8 cellular contexts compared by ENCODE assay signal in the genomic region with DNA sequence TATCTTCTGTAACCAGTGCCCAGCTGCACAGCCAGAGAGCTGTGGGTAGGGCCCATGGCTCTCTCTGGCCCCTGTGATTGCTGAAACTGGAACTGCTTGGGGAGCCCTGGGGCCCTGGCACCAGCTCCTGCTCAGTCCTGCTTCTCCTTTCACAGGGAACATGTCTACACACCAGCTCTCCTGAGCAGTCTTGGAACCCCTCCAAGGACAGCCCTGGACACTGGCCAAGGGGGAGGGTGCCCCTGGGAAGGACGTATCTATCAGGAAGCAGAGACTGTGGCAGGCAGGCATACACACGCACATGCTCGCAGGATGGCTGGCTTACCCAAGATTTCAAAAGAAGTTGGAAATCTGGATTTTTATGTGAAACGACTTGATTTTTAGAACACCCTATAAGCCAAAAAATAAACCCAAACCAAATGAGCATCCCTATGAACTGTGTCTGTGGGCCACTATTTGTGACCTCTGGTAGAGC. TPM values are rescaled to one million over a fixed set of nuclear protein-coding genes. Genes with fewer than 3 reads are reported as not detected.
DNase-seq lines count a peak whose midpoint lies in the region; ATAC-seq, FAIRE-seq and TF ChIP-seq lines count a peak whose summit lies in the region.

No MANE protein-coding gene starts in this region.

- H3K27me3 ChIP-seq in Peyer's patch (no peaks in the 10 kb centered on the region), mammary epithelial cell (ENCODE audit: insufficient read depth, low read length) (no peaks in the 10 kb centered on the region)

- ATAC-seq in stimulated activated memory B cell treated with anti-CD40 and anti-IgM and Interleukin-4, amounts not matched to agents 10 μg/mL and 1 μg/mL and 100 μg/mL, for 72 hours, result no peak
- ATAC-seq in HG03439 (IDR thresholded peaks at IDR 0.05; ENCODE audit: unreplicated experiment) (no peak), HG02571 (IDR thresholded peaks at IDR 0.05; ENCODE audit: unreplicated experiment) (no peak)

- TF ChIP-seq CTCF in Peyer's patch (IDR thresholded peaks at IDR 0.05) (no peak), mammary epithelial cell (conservative IDR thresholded peaks at IDR 0.05 in 1 of 2, IDR thresholded peaks at IDR 0.05 in 1 of 2; ENCODE audit: extremely low read depth in 1 of 2, insufficient read depth in 1 of 2, low read depth in 1 of 2, low read length in 2 of 2) (no peak), kidney (IDR thresholded peaks at IDR 0.05; ENCODE audit: borderline replicate concordance, extremely low read depth, insufficient read depth) (no peak)

- in situ Hi-C loops in Caki2 (cut with HindIII; ENCODE audit: low pct_unique_long_range_greater_than_20kb, low sequenced_read_pairs), result no loop called here
- in situ Hi-C loops in mammary epithelial cell (cut with MboI; ENCODE audit: low sequenced_read_pairs in 2 of 2), result loop anchor here (10.0 to 25.0 kb wide), 2 partner anchors 181 to 323 kb away; no protein-coding TSS in a partner anchor

- peak; percentile 88 for DNase-seq in Caki2 (ENCODE audit: low read depth)
- DNase-seq in KG1 (lab: John Stamatoyannopoulos, UW), result peak; percentile 58
- DNase-seq in Peyer's patch, result peak; percentile 58 to 94 (median 90)
- peak; percentile 99 for DNase-seq in mammary epithelial cell
- peak; percentile 97 for DNase-seq in kidney

- CTCF ChIA-PET in mammary epithelial cell (lab: Charles Lee; ENCODE audit: low non-redundant PET), result interaction anchor here (0.6 kb wide), 2 partner anchors 19 to 326 kb away, joined by 3 to 5 read pairs; no protein-coding TSS in a partner anchor

- H3K27me3 Mint-ChIP-seq in stimulated activated memory B cell treated with anti-CD40 and anti-IgM and Interleukin-4, amounts not matched to agents 10 μg/mL and 1 μg/mL and 100 μg/mL, for 72 hours, result no peaks in the 10 kb centered on the region

- TF ChIP-seq POLR2A in Peyer's patch (IDR thresholded peaks at IDR 0.05), result no peak

- H3K9me3 Mint-ChIP-seq in stimulated activated memory B cell treated with anti-CD40 and anti-IgM and Interleukin-4, amounts not matched to agents 10 μg/mL and 1 μg/mL and 100 μg/mL, for 72 hours, result no peaks in the 10 kb centered on the region

- intact Hi-C loops in mammary epithelial cell (cut with micrococcal nuclease), result loop anchor here (1.0 kb wide), 2 partner anchors 16 to 323 kb away; no protein-coding TSS in a partner anchor
- intact Hi-C loops in kidney (cut with DNase I), result no loop called here

- H3K4me3 ChIP-seq in Peyer's patch, result no peak overlapping the region
- no peak overlapping the region for H3K4me3 ChIP-seq in mammary epithelial cell (replicated peaks in 1 of 3; ENCODE audit: insufficient read depth in 1 of 3, low read depth in 2 of 3, low read length in 3 of 3)
- no peak overlapping the region for H3K4me3 ChIP-seq in kidney (ENCODE audit: low read length in 2 of 2)

- peak overlapping the region; percentile 77 for H3K9ac ChIP-seq in mammary epithelial cell (ENCODE audit: insufficient read depth, low read length)
- peak overlapping the region in 1 of 2 donors; percentile 52 for H3K9ac ChIP-seq in kidney (ENCODE audit: low read length in 2 of 2)

- no peaks in the 10 kb centered on the region for H3K36me3 Mint-ChIP-seq in stimulated activated memory B cell treated with anti-CD40 and anti-IgM and Interleukin-4, amounts not matched to agents 10 μg/mL and 1 μg/mL and 100 μg/mL, for 72 hours

- dilution Hi-C loops in mammary epithelial cell (cut with HindIII; ENCODE audit: low sequenced_read_pairs), result loop anchor here (25.0 kb wide), 1 partner anchor 173 kb away; no protein-coding TSS in a partner anchor

- H2AFZ ChIP-seq in mammary epithelial cell (ENCODE audit: low read depth, low read length), result peak overlapping the region; percentile 83

- FAIRE-seq in kidney (lab: Jason Lieb, UNC), result no peak

- H3K4me2 ChIP-seq in mammary epithelial cell (ENCODE audit: insufficient read depth, low read depth, low read length), result peak overlapping the region; percentile 93

- no peaks in the 10 kb centered on the region for H4K20me1 ChIP-seq in mammary epithelial cell (ENCODE audit: insufficient read depth, low read length)

- H3K36me3 ChIP-seq in Peyer's patch, result no peaks in the 10 kb centered on the region
- no peaks in the 10 kb centered on the region for H3K36me3 ChIP-seq in mammary epithelial cell (ENCODE audit: insufficient read depth, low read length)
- no peaks in the 10 kb centered on the region for H3K36me3 ChIP-seq in kidney (ENCODE audit: control insufficient read depth in 1 of 2, insufficient read depth in 2 of 2, low read length in 2 of 2)

- H3K4me3 Mint-ChIP-seq in stimulated activated memory B cell treated with anti-CD40 and anti-IgM and Interleukin-4, amounts not matched to agents 10 μg/mL and 1 μg/mL and 100 μg/mL, for 72 hours, result peak overlapping the region; percentile 12

- peaks cover 73% of the 10 kb centered on the region for H3K4me1 Mint-ChIP-seq in stimulated activated memory B cell treated with anti-CD40 and anti-IgM and Interleukin-4, amounts not matched to agents 10 μg/mL and 1 μg/mL and 100 μg/mL, for 72 hours

- H3K4me1 ChIP-seq in Peyer's patch (peaks cover 7 to 50% (median 33%) of the 10 kb centered on the region in 4 donors), mammary epithelial cell (ENCODE audit: insufficient read depth, low read length) (peaks cover 40% of the 10 kb centered on the region), kidney (ENCODE audit: control insufficient read depth in 1 of 2, insufficient read depth in 1 of 2, low read depth in 1 of 2, low read length in 2 of 2) (peaks cover 14 to 25% of the 10 kb centered on the region in 2 donors)

- H3K9me3 ChIP-seq in Peyer's patch (no peaks in the 10 kb centered on the region), mammary epithelial cell (replicated peaks; ENCODE audit: insufficient read depth, low read length) (no peaks in the 10 kb centered on the region), kidney (ENCODE audit: control insufficient read depth in 1 of 2, low read length in 2 of 2) (no peaks in the 10 kb centered on the region)

- WGBS in mammary epithelial cell (ENCODE audit: low coverage, missing lambda C conversion rate), result 0% methylated on average over 4 of the region's 4 CpGs

- H3K79me2 ChIP-seq in mammary epithelial cell (ENCODE audit: insufficient read depth, low read length), result no peaks in the 10 kb centered on the region

- peak overlapping the region; percentile 53 for H3K27ac Mint-ChIP-seq in stimulated activated memory B cell treated with anti-CD40 and anti-IgM and Interleukin-4, amounts not matched to agents 10 μg/mL and 1 μg/mL and 100 μg/mL, for 72 hours

- no TSS peak for BruUV-seq in mammary epithelial cell (replicated peaks; lab: Mats Ljungman, UMichigan)

- peak overlapping the region; percentile 60 to 79 (median 75) for H3K27ac ChIP-seq in Peyer's patch
- H3K27ac ChIP-seq in mammary epithelial cell (ENCODE audit: insufficient read depth, low read depth, low read length), result peak overlapping the region; percentile 84
- peak overlapping the region; percentile 44 to 79 for H3K27ac ChIP-seq in kidney (ENCODE audit: low read depth in 2 of 2, low read length in 2 of 2)

RNA-seq across cellular contexts. Expression of gene TRAF1, which starts 8.8 kb away (rescaled TPM):
- total RNA-seq in Caki2 (2014; rRNA removed; shearing (Covaris generic); ENCODE audit: low replicate concordance), result 4.3 and 5.0 TPM in 2 replicates
- 10 to 100 TPM in 1 of 4 donors, 1 to 10 TPM in 3; 3.3 to 14.0 (median 8.8) TPM for total RNA-seq in Peyer's patch
- 1 to 10 TPM in 1 of 2 donors, under 1 TPM in 1; 0.89 to 1.0 TPM for total RNA-seq in mammary epithelial cell
- polyA plus RNA-seq in mammary epithelial cell, result 0.28 TPM
- not detected for polyA minus RNA-seq in mammary epithelial cell
- total RNA-seq in kidney, result 10.9 TPM
- polyA plus RNA-seq in kidney (ENCODE audit: insufficient read depth, low read depth, low replicate concordance), result 3.1 TPM

RNA-seq across cellular contexts. Expression of gene PHF19, which starts 58.4 kb away (rescaled TPM):
- total RNA-seq in Caki2 (2014; rRNA removed; shearing (Covaris generic); ENCODE audit: low replicate concordance), result 15.6 and 47.7 TPM in 2 replicates
- total RNA-seq in Peyer's patch (10 to 100 TPM in 3 of 4 donors, 1 to 10 TPM in 1; 7.2 to 76.7 (median 20.6) TPM), mammary epithelial cell (10 to 100 TPM in 1 of 2 donors, 1 to 10 TPM in 1; 4.3 to 52.9 TPM), kidney (17.4 TPM)
- polyA plus RNA-seq in mammary epithelial cell (60.9 TPM), kidney (ENCODE audit: insufficient read depth, low read depth, low replicate concordance) (6.9 TPM)
- 47.9 TPM for polyA minus RNA-seq in mammary epithelial cell
